ENCODE assay signal across 8 cellular contexts in genomic region chr3:187064210-187065115, GRCh38.
DNase-seq lines count a peak whose midpoint lies in the region; ATAC-seq and TF ChIP-seq lines count a peak whose summit lies in the region.

No MANE protein-coding gene starts in this region.

- ATAC-seq in GM21723 (IDR thresholded peaks at IDR 0.05; ENCODE audit: unreplicated experiment) (peak; percentile 4), GM21737 (IDR thresholded peaks at IDR 0.05; ENCODE audit: unreplicated experiment) (no peak)

- peaks cover 5% of the 10 kb centered on the region for H3K4me1 ChIP-seq in testis

- TF ChIP-seq CTCF in testis (IDR thresholded peaks at IDR 0.05) = no peak

- DNase-seq in EH (ENCODE audit: low read depth) (peak; percentile 36), OCI-M1 (lab: John Stamatoyannopoulos, UW) (peak; percentile 17), kidney tubule cell (ENCODE audit: low spot score) (peak; percentile 44), testis (no peak), NK-92 (lab: John Stamatoyannopoulos, UW; ENCODE audit: unreplicated experiment) (no peak)
- DNase-seq in activated CD4-positive, alpha-beta T cell treated with anti-CD3 and anti-CD28 coated beads for 48 hours = no peak

- H3K36me3 ChIP-seq in testis (ENCODE audit: low read depth, missing control alignments) = no peaks in the 10 kb centered on the region

- no peaks in the 10 kb centered on the region for H3K9me3 ChIP-seq in testis

- 83 to 88% methylated on average over 12 of the region's 12 CpGs for WGBS in testis, 2 donors

- TF ChIP-seq POLR2A in testis (IDR thresholded peaks at IDR 0.05) = no peak

- no peak overlapping the region for H3K27ac ChIP-seq in testis

- H3K27me3 ChIP-seq in testis = no peaks in the 10 kb centered on the region

- no peak overlapping the region for H3K4me3 ChIP-seq in testis

- intact Hi-C loops in testis (cut with DNase I; ENCODE audit: low total_unique reads) = no loop called here

Comparison
In these comparisons a context has a peak if more than half of its experiments do, and no peak if none do; other contexts are left out.
1. DNase-seq: peak in EH (single experiment), OCI-M1 (single experiment) and kidney tubule cell (single experiment); none in testis (single experiment), NK-92 (single experiment) and activated CD4-positive, alpha-beta T cell treated with anti-CD3 and anti-CD28 coated beads for 48 hours (single experiment).